In the genomic region with DNA sequence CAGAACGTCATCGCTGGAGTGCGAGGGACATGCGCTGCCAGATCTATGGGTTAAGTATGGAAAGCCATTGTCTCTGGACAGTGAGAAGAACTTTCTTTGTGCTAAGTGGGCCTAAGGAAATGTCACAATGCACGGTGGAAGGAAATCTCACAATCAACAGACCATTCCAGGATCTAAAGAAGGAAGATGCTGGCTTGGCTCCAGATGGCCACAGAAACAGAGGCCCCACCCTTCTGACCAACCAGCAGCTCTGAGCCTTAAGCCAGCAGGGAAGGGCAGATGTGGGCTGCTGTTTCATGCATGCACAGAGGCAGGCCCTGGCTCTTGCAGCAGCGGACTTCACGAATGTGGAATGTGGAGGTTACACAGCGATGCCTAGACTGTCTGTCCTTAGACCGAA, we compare ENCODE assay signal across 21 cellular contexts.
DNase-seq lines count a peak whose midpoint lies in the region; ATAC-seq and TF ChIP-seq lines count a peak whose summit lies in the region.
"Had no signal": no experiment of that assay in that cellular context is flagged by ENCODE, and none has a peak within 500 bp of the region (broad histone marks: within the 10 kb centered on the region; RNA-seq: fewer than 3 reads in every experiment).

No MANE protein-coding gene starts in this region.

- peaks cover 0 to 8% (median 0%) of the 10 kb centered on the region in 4 donors for H3K4me1 ChIP-seq in transverse colon

- in situ Hi-C loops in transverse colon (cut with MboI; ENCODE audit: low pct_ligation_motif_present in 1 of 4, low pct_unique_long_range_greater_than_20kb in 1 of 4, low sequenced_read_pairs in 3 of 4) = no loop called here

- DNase-seq in AG09319 (ENCODE audit: extremely low read depth, low read depth) (peak; percentile 70), dermis blood vessel endothelial cell (peak; percentile 66), left ventricle myocardium superior (peak; percentile 75), posterior vena cava (ENCODE audit: low spot score) (peak; percentile 91), NCI-H2196 treated with DMSO at 0.1 percent for 48 hours (lab: John Stamatoyannopoulos, UW; ENCODE audit: unreplicated experiment) (no peak), NCI-H146 treated with DMSO at 0.1 percent for 48 hours (lab: John Stamatoyannopoulos, UW; ENCODE audit: unreplicated experiment) (no peak), transverse colon (no peak)
- DNase-seq: activated CD8-positive, alpha-beta T cell treated with anti-CD3 and anti-CD28 coated beads for 36 hours; activated naive CD8-positive, alpha-beta T cell treated with anti-CD3 and anti-CD28 coated beads, Interleukin-2, amount 50 U/mL, for 24 hours; activated T-cell treated with anti-CD3 and anti-CD28 coated beads, Interleukin-2, amount 50 U/mL, for 72 hours; CD4-positive, alpha-beta memory T cell; DND-41; hypothalamus; MM.1S; naive B cell; NCI-H2029; NCI-H526; Peyer's patch; WERI-Rb-1 had no signal

- peak; percentile 65 for ATAC-seq in left ventricle myocardium superior
- no peak for ATAC-seq in GM21576 (IDR thresholded peaks at IDR 0.05; ENCODE audit: unreplicated experiment)
- ATAC-seq: activated CD8-positive, alpha-beta T cell treated with anti-CD3 and anti-CD28 coated beads for 36 hours; activated naive CD8-positive, alpha-beta T cell treated with anti-CD3 and anti-CD28 coated beads, Interleukin-2, amount 50 U/mL, for 24 hours; activated T-cell treated with anti-CD3 and anti-CD28 coated beads, Interleukin-2, amount 50 U/mL, for 72 hours had no signal

- WGBS in transverse colon (ENCODE audit: low coverage in 1 of 2), 2 donors = 78% methylated on average over 9 of the region's 9 CpGs; no CpG with 5 or more reads in 1 of the 2 donors

- no peaks in the 10 kb centered on the region for H3K9me3 ChIP-seq in transverse colon
- H3K9me3 ChIP-seq: Peyer's patch, thoracic aorta had no signal

- no peak for TF ChIP-seq CTCF in AG09319 (IDR thresholded peaks at IDR 0.05; ENCODE audit: low read depth, low read length)
- no peak for TF ChIP-seq CTCF in transverse colon (IDR thresholded peaks at IDR 0.05)

- intact Hi-C loops in left ventricle myocardium superior (cut with micrococcal nuclease) = no loop called here
- intact Hi-C loops in posterior vena cava (cut with DNase I) = no loop called here
- intact Hi-C loops in transverse colon (cut with DNase I; ENCODE audit: low total_unique reads) = no loop called here

- no peak overlapping the region for H3K27ac ChIP-seq in transverse colon
- H3K27ac ChIP-seq: Peyer's patch, thoracic aorta, WERI-Rb-1 had no signal

- no peaks in the 10 kb centered on the region for H3K36me3 ChIP-seq in transverse colon
- H3K36me3 ChIP-seq: Peyer's patch, thoracic aorta, WERI-Rb-1 had no signal

- no peak overlapping the region for H3K4me3 ChIP-seq in transverse colon
- H3K4me3 ChIP-seq: Peyer's patch, thoracic aorta had no signal

- H3K27me3 ChIP-seq in transverse colon = no peaks in the 10 kb centered on the region
- H3K27me3 ChIP-seq: Peyer's patch had no signal

- no peak for TF ChIP-seq POLR2A in transverse colon (IDR thresholded peaks at IDR 0.05)

- no peak for TF ChIP-seq EP300 in transverse colon (IDR thresholded peaks at IDR 0.05; ENCODE audit: low read depth)

Comparison
In these comparisons a context has a peak if more than half of its experiments do, and no peak if none do; other contexts are left out.
1. DNase-seq: peak in AG09319 (single experiment), dermis blood vessel endothelial cell (single experiment), left ventricle myocardium superior (single experiment) and posterior vena cava (single experiment); none in NCI-H2196 treated with DMSO at 0.1 percent for 48 hours (single experiment), NCI-H146 treated with DMSO at 0.1 percent for 48 hours (single experiment) and transverse colon (single experiment).